8 cellular contexts compared by ENCODE assay signal in genomic region chr4:139556071-139556734, GRCh38. TPM values are rescaled to one million over a fixed set of nuclear protein-coding genes. Genes with fewer than 3 reads are reported as not detected.
A peak's percentile ranks its signal among the peaks of the same experiment; 100 is the strongest.
DNase-seq lines count a peak whose midpoint lies in the region; ATAC-seq and TF ChIP-seq lines count a peak whose summit lies in the region.

TSS of gene SETD7 (minus strand) at chr4:139556219. CDS start at chr4:139556137, 82 bp downstream.

- H3K79me2 ChIP-seq in DND-41 (ENCODE audit: insufficient read depth, low read length): peaks cover 44% of the 10 kb centered on the region

- peak within 1 kb of the TSS; percentile 65 to 88 for H3K4me3 ChIP-seq in DND-41 (ENCODE audit: low read depth in 1 of 2, low read length in 2 of 2)
- H3K4me3 ChIP-seq in astrocyte of the cerebellum (ENCODE audit: low read depth, low read length): peak within 1 kb of the TSS; percentile 69
- peak within 1 kb of the TSS; percentile 80 for H3K4me3 ChIP-seq in right cardiac atrium (ENCODE audit: low read length)
- H3K4me3 ChIP-seq in prostate gland: peak within 1 kb of the TSS; percentile 78 to 96
- H3K4me3 ChIP-seq in aorta (ENCODE audit: low read length in 2 of 2): peak within 1 kb of the TSS; percentile 75 to 79

- peak within 1 kb of the TSS; percentile 97 for H3K4me2 ChIP-seq in DND-41 (ENCODE audit: insufficient read depth, low read length)

- under 1% methylated on average over 63 of the region's 63 CpGs for WGBS in right cardiac atrium
- under 1% methylated on average over 60 of the region's 63 CpGs for WGBS in prostate gland
- WGBS in aorta, 2 donors: 0% methylated on average over 57 to 63 of the region's 63 CpGs

- peak within 1 kb of the TSS; percentile 95 for H2AFZ ChIP-seq in DND-41 (ENCODE audit: low read depth, low read length)

- H3K27me3 ChIP-seq in DND-41 (ENCODE audit: insufficient read depth, low read length, poor library complexity) (peaks cover 24% of the 10 kb centered on the region), right cardiac atrium (ENCODE audit: control insufficient read depth, insufficient read depth) (no peaks in the 10 kb centered on the region), prostate gland (replicated peaks; ENCODE audit: insufficient read depth) (no peaks in the 10 kb centered on the region), aorta (ENCODE audit: control insufficient read depth in 1 of 2, insufficient read depth in 2 of 2, low read length in 1 of 2) (no peaks in the 10 kb centered on the region)

- peak within 1 kb of the TSS; percentile 94 for H3K9ac ChIP-seq in DND-41 (ENCODE audit: low read depth, low read length)

- TF ChIP-seq CTCF in DND-41 (IDR thresholded peaks at IDR 0.05; ENCODE audit: borderline replicate concordance, extremely low read depth, low read length, poor library complexity, severe bottlenecking) (peak; percentile 17), astrocyte of the cerebellum (IDR thresholded peaks at IDR 0.05; ENCODE audit: low read depth, low read length, missing control alignments) (peak; percentile 12), prostate gland (IDR thresholded peaks at IDR 0.05) (no peak)

- ATAC-seq in DND-41 (ENCODE audit: insufficient read depth, low read depth): peak; percentile 57
- ATAC-seq in right cardiac atrium: peak; percentile 80 to 82
- peak; percentile 87 for ATAC-seq in aorta (ENCODE audit: low FRiP score)

- TF ChIP-seq POLR2A in prostate gland (IDR thresholded peaks at IDR 0.05): peak; percentile 79

- intact Hi-C loops in right cardiac atrium (cut with DNase I) (no loop called here), prostate gland (cut with DNase I) (loop anchor here (5.0 to 10.0 kb wide), 2 partner anchors 104 to 251 kb away; partner anchors contain the start of genes NAA15, NDUFC1 and RAB33B), aorta (cut with DNase I) (loop anchor here in 1 of 2 donors (10.0 kb wide), 1 partner anchor 101 kb away; the partner anchor contains the start of gene RAB33B)

- H3K4me1 ChIP-seq in DND-41 (ENCODE audit: insufficient read depth, low read length) (peaks cover 42% of the 10 kb centered on the region), right cardiac atrium (ENCODE audit: control insufficient read depth, insufficient read depth, low read length) (peaks cover 11% of the 10 kb centered on the region), prostate gland (replicated peaks) (no peaks in the 10 kb centered on the region), aorta (ENCODE audit: control insufficient read depth in 1 of 2, insufficient read depth in 2 of 2, low read length in 2 of 2) (peaks cover 0 to 5% of the 10 kb centered on the region in 2 donors)

- H3K27ac ChIP-seq in DND-41 (ENCODE audit: low read length) (peak within 1 kb of the TSS; percentile 75), right cardiac atrium (ENCODE audit: low read length) (peak within 1 kb of the TSS; percentile 95), prostate gland (peak within 1 kb of the TSS; percentile 95 to 98), aorta (ENCODE audit: low read depth in 1 of 2, low read length in 2 of 2) (peak within 1 kb of the TSS; percentile 86 to 93)

- H3K9me3 ChIP-seq in DND-41 (ENCODE audit: insufficient read depth, low read length, severe bottlenecking): no peaks in the 10 kb centered on the region
- no peaks in the 10 kb centered on the region for H3K9me3 ChIP-seq in right cardiac atrium (ENCODE audit: control insufficient read depth, low read length)
- H3K9me3 ChIP-seq in prostate gland: no peaks in the 10 kb centered on the region
- no peaks in the 10 kb centered on the region for H3K9me3 ChIP-seq in aorta (ENCODE audit: control insufficient read depth, low read length)

- DNase-seq in DND-41 (peak; percentile 78), HEK293T (ENCODE audit: extremely low spot score) (peak; percentile 66), NCI-H1417 treated with DMSO at 0.1 percent for 48 hours (lab: John Stamatoyannopoulos, UW) (peak; percentile 22), T-helper 22 cell (ENCODE audit: low read depth) (peak; percentile 47), astrocyte of the cerebellum (ENCODE audit: low read depth) (peak; percentile 43), right cardiac atrium (peak; percentile 85 to 93 (median 93)), prostate gland (ENCODE audit: low spot score) (peak; percentile 76), aorta (peak; percentile 89 to 92)

- POLR2A ChIA-PET in HEK293T (lab: Yijun Ruan, JAX): interaction anchor here (0.7 to 5.0 kb wide), 42 partner anchors 8 to 597 kb away, joined by 3 to 37 read pairs (median 5); partner anchors contain the start of genes ELF2, NAA15, NOCT and RAB33B

- H3K36me3 ChIP-seq in DND-41 (ENCODE audit: insufficient read depth, low read length): no peaks in the 10 kb centered on the region; the same call in 1 of the 2 replicates
- H3K36me3 ChIP-seq in prostate gland: no peaks in the 10 kb centered on the region
- no peaks in the 10 kb centered on the region for H3K36me3 ChIP-seq in aorta (ENCODE audit: control insufficient read depth in 1 of 2, insufficient read depth in 2 of 2, low read length in 1 of 2)

- peaks cover 20% of the 10 kb centered on the region; the same call in 1 of the 2 replicates for H4K20me1 ChIP-seq in DND-41 (ENCODE audit: insufficient read depth, low read length)

- CTCF ChIA-PET in HEK293T (lab: Yijun Ruan, JAX): interaction anchor here (1.0 to 1.4 kb wide), 2 partner anchors 47 to 58 kb away, joined by 3 to 4 read pairs; no protein-coding TSS in a partner anchor

- in situ Hi-C loops in astrocyte of the cerebellum (cut with HindIII; ENCODE audit: low sequenced_read_pairs): no loop called here

TF ChIP-seq in HEK293T, 16 proteins besides CTCF, POLR2A, EP300 and RAD21:
- TF ChIP-seq ZNF384 (IDR thresholded peaks at IDR 0.05): no peak
- peak; percentile 32 for TF ChIP-seq L3MBTL2 (conservative IDR thresholded peaks at IDR 0.05)
- peak; percentile 41; the same call in 1 of the 2 replicates for TF ChIP-seq CTBP1 (IDR thresholded peaks at IDR 0.05; ENCODE audit: borderline replicate concordance)
- TF ChIP-seq PKNOX1 (IDR thresholded peaks at IDR 0.05): peak; percentile 92
TF ChIP-seq in HEK293T: peak in this region for 3.

RNA-seq across cellular contexts. Expression of gene SETD7, which starts in this region (rescaled TPM):
- 10 to 100 TPM; 51.6 to 61.9 (median 57.5) TPM for total RNA-seq in right cardiac atrium
- 17.8 TPM for polyA plus RNA-seq in right cardiac atrium
- total RNA-seq in prostate gland: 100 to 1,000 TPM in 1 of 2 donors, 10 to 100 TPM in 1; 71.7 to 100 TPM
- 10 to 100 TPM; 79.0 to 82.4 TPM for total RNA-seq in aorta
- 10 to 100 TPM; 30.3 to 38.7 TPM for polyA plus RNA-seq in aorta

Comparison
In these comparisons a context has a peak if more than half of its experiments do, and no peak if none do; other contexts are left out.
1. Peak in every context shown above with its lines: DNase-seq, ATAC-seq, H3K4me3 ChIP-seq and H3K27ac ChIP-seq.
2. DNase-seq: peak in every context shown above with its lines; median percentile 93 in right cardiac atrium; 90 in aorta; 78 in DND-41; 76 in prostate gland; 66 in HEK293T; 47 in T-helper 22 cell; 43 in astrocyte of the cerebellum; 22 in NCI-H1417 treated with DMSO at 0.1 percent for 48 hours.
3. CTCF ChIP-seq: peak in DND-41 (single experiment) and astrocyte of the cerebellum (single experiment); none in prostate gland (0 of 4).